ENCODE assay signal across 8 cellular contexts in genomic region chr2:199911052-199911876, GRCh38.
DNase-seq lines count a peak whose midpoint lies in the region; ATAC-seq and TF ChIP-seq lines count a peak whose summit lies in the region.

Gene C2orf69 (plus strand): TSS chr2:199911293. CDS start chr2:199911439, 146 bp downstream.

- peak within 1 kb of the TSS; percentile 68 for H2AFZ ChIP-seq in OCI-LY3 (ENCODE audit: low read depth, low read length)

- H3K4me2 ChIP-seq in OCI-LY3 (ENCODE audit: low read length) = peak within 1 kb of the TSS; percentile 78

- peaks cover 24% of the 10 kb centered on the region for H3K4me1 ChIP-seq in OCI-LY3 (ENCODE audit: low read length)

- peaks cover 26% of the 10 kb centered on the region for H3K36me3 ChIP-seq in OCI-LY3 (replicated peaks; ENCODE audit: low read depth, low read length)

- peaks cover 47% of the 10 kb centered on the region for H3K79me2 ChIP-seq in OCI-LY3 (ENCODE audit: low read length)

- H3K4me3 ChIP-seq in OCI-LY3 (ENCODE audit: low read length) = peak within 1 kb of the TSS; percentile 97

- no peaks in the 10 kb centered on the region for H3K9me3 ChIP-seq in OCI-LY3 (ENCODE audit: insufficient read depth, low read length)

- ATAC-seq in GM21515 (IDR thresholded peaks at IDR 0.05; ENCODE audit: unreplicated experiment) = peak; percentile 93

- no peak for TF ChIP-seq CTCF in OCI-LY3 (IDR thresholded peaks at IDR 0.05; ENCODE audit: low read depth, low read length)

- H4K20me1 ChIP-seq in OCI-LY3 (ENCODE audit: insufficient read depth, low read length) = peaks cover 16% of the 10 kb centered on the region

- H3K27ac ChIP-seq in OCI-LY3 (ENCODE audit: low read length) = peak within 1 kb of the TSS; percentile 75

- DNase-seq in D341Med (ENCODE audit: low spot score) (peak; percentile 91), HuH-7 (ENCODE audit: low spot score) (peak; percentile 94), activated T-cell treated with anti-CD3 and anti-CD28 coated beads for 1 hour (ENCODE audit: low read depth) (peak; percentile 86), epidermal melanocyte (ENCODE audit: insufficient read length, low spot score) (peak; percentile 78), middle frontal gyrus (ENCODE audit: extremely low spot score, low spot score) (peak; percentile 95)
- peak; percentile 88 to 91 for DNase-seq in stimulated activated CD8-positive, alpha-beta memory T cell treated with anti-CD3 and anti-CD28 coated beads, Interleukin-2, amount 100 ng/mL, for 48 hours (ENCODE audit: low read depth in 2 of 2)

- no peaks in the 10 kb centered on the region for H3K27me3 ChIP-seq in OCI-LY3 (ENCODE audit: low read depth, low read length)

- peak within 1 kb of the TSS; percentile 91 for H3K9ac ChIP-seq in OCI-LY3 (ENCODE audit: low read length)

Comparison
In these comparisons a context has a peak if more than half of its experiments do, and no peak if none do; other contexts are left out.
1. Peak in every context shown above with its lines: DNase-seq, ATAC-seq, H3K4me3 ChIP-seq and H3K27ac ChIP-seq.